In the genomic region with DNA sequence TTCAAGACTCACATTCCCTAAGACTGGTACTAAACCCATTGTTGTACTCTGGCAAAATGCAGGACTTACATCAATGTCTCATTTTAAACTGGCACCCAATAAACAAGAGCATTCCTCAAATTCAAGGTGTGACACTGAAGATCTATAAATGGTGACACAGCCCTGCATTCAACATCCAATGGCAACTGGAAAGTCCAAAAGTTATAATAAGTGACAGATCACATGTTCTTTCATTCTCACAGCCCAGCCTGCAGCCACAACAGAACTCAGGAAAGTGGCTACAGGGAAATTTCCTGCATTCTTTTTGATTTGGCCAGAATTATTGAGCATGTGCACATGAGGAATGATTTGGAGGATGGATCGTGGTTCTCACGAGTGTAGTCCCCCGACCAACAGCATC, we compare ENCODE assay signal across 28 cellular contexts.
"Had no signal": no experiment of that assay in that cellular context is flagged by ENCODE, and none has a peak within 500 bp of the region (broad histone marks: within the 10 kb centered on the region; RNA-seq: fewer than 3 reads in every experiment).

No MANE protein-coding gene starts in this region.

- H3K4me3 ChIP-seq: esophagus muscularis mucosa, gastrocnemius medialis had no signal

- H3K36me3 ChIP-seq: brain microvascular endothelial cell, gastrocnemius medialis had no signal

- H3K4me1 ChIP-seq: foreskin keratinocyte, gastrocnemius medialis had no signal

- H3K9me3 ChIP-seq: esophagus muscularis mucosa, gastrocnemius medialis had no signal

- ATAC-seq: activated CD4-positive, alpha-beta T cell treated with anti-CD3 and anti-CD28 coated beads for 36 hours; activated T-cell treated with anti-CD3 and anti-CD28 coated beads, Interleukin-2, amount 50 U/mL, for 72 hours; effector memory CD8-positive, alpha-beta T cell; foreskin keratinocyte; gastrocnemius medialis had no signal

- H3K27ac Mint-ChIP-seq: activated CD4-positive, alpha-beta memory T cell treated with anti-CD3 and anti-CD28 coated beads, Interleukin-2, amount 10 ng/mL, durations not matched to agents 7 days and 5 days; activated CD4-positive, alpha-beta T cell treated with anti-CD3 and anti-CD28 coated beads for 36 hours; activated CD4-positive, alpha-beta T cell treated with anti-CD3 and anti-CD28 coated beads, Interleukin-2, amount 10 ng/mL, durations not matched to agents 24 days and 14 days; activated naive CD8-positive, alpha-beta T cell; activated T-cell treated with anti-CD3 and anti-CD28 coated beads, Interleukin-2, amount 50 U/mL, for 24 hours; activated T-cell treated with anti-CD3 and anti-CD28 coated beads, Interleukin-2, amount 50 U/mL, for 72 hours; effector memory CD8-positive, alpha-beta T cell had no signal

- H3K27ac ChIP-seq: brain microvascular endothelial cell, esophagus muscularis mucosa, foreskin keratinocyte, gastrocnemius medialis had no signal

- H3K27me3 Mint-ChIP-seq: activated CD4-positive, alpha-beta memory T cell treated with anti-CD3 and anti-CD28 coated beads, Interleukin-2, amount 10 ng/mL, durations not matched to agents 7 days and 5 days; activated CD4-positive, alpha-beta T cell treated with anti-CD3 and anti-CD28 coated beads for 36 hours; activated CD4-positive, alpha-beta T cell treated with anti-CD3 and anti-CD28 coated beads, Interleukin-2, amount 10 ng/mL, durations not matched to agents 24 days and 14 days; activated naive CD8-positive, alpha-beta T cell; activated T-cell treated with anti-CD3 and anti-CD28 coated beads, Interleukin-2, amount 50 U/mL, for 24 hours; central memory CD8-positive, alpha-beta T cell; effector memory CD8-positive, alpha-beta T cell had no signal

- H3K9me3 Mint-ChIP-seq: activated CD4-positive, alpha-beta memory T cell treated with anti-CD3 and anti-CD28 coated beads, Interleukin-2, amount 10 ng/mL, durations not matched to agents 7 days and 5 days; activated CD4-positive, alpha-beta T cell treated with anti-CD3 and anti-CD28 coated beads, Interleukin-2, amount 10 ng/mL, durations not matched to agents 24 days and 14 days; activated T-cell treated with anti-CD3 and anti-CD28 coated beads, Interleukin-2, amount 50 U/mL, for 24 hours; activated T-cell treated with anti-CD3 and anti-CD28 coated beads, Interleukin-2, amount 50 U/mL, for 72 hours; central memory CD8-positive, alpha-beta T cell; effector memory CD8-positive, alpha-beta T cell had no signal

- H3K4me1 Mint-ChIP-seq: activated CD4-positive, alpha-beta memory T cell treated with anti-CD3 and anti-CD28 coated beads, Interleukin-2, amount 10 ng/mL, durations not matched to agents 7 days and 5 days; activated CD4-positive, alpha-beta T cell treated with anti-CD3 and anti-CD28 coated beads for 36 hours; activated CD4-positive, alpha-beta T cell treated with anti-CD3 and anti-CD28 coated beads, Interleukin-2, amount 10 ng/mL, durations not matched to agents 24 days and 14 days; central memory CD8-positive, alpha-beta T cell had no signal

- H3K4me3 Mint-ChIP-seq: activated CD4-positive, alpha-beta memory T cell treated with anti-CD3 and anti-CD28 coated beads, Interleukin-2, amount 10 ng/mL, durations not matched to agents 7 days and 5 days; activated CD4-positive, alpha-beta T cell treated with anti-CD3 and anti-CD28 coated beads for 36 hours; activated CD4-positive, alpha-beta T cell treated with anti-CD3 and anti-CD28 coated beads, Interleukin-2, amount 10 ng/mL, durations not matched to agents 24 days and 14 days; activated naive CD8-positive, alpha-beta T cell; activated T-cell treated with anti-CD3 and anti-CD28 coated beads, Interleukin-2, amount 50 U/mL, for 24 hours; activated T-cell treated with anti-CD3 and anti-CD28 coated beads, Interleukin-2, amount 50 U/mL, for 72 hours; central memory CD8-positive, alpha-beta T cell; effector memory CD8-positive, alpha-beta T cell had no signal

- DNase-seq: activated CD4-positive, alpha-beta memory T cell treated with anti-CD3 and anti-CD28 coated beads, Interleukin-2, amount 10 ng/mL, durations not matched to agents 7 days and 5 days; activated CD4-positive, alpha-beta T cell treated with anti-CD3 and anti-CD28 coated beads for 36 hours; activated CD4-positive, alpha-beta T cell treated with anti-CD3 and anti-CD28 coated beads, Interleukin-2, amount 10 ng/mL, durations not matched to agents 24 days and 14 days; activated CD4-positive, alpha-beta T cell treated with anti-CD3 and anti-CD28 coated beads, Interleukin-2, amount 50 U/mL, for 4 hours; activated CD4-positive, CD25-positive, alpha-beta regulatory T cell; activated CD4-positive, CD25-positive, alpha-beta regulatory T cell treated with anti-CD3 and anti-CD28 coated beads, Interleukin-2, amount 50 U/mL, for 72 hours; activated CD8-positive, alpha-beta memory T cell treated with anti-CD3 and anti-CD28 coated beads, Interleukin-2, amount 50 U/mL, for 48 hours; activated gamma-delta T cell treated with Interleukin-2 at 50 U/mL for 16 hours; activated naive CD4-positive, alpha-beta T cell treated with anti-CD3 and anti-CD28 coated beads, Interleukin-2, amount 50 U/mL, for 16 hours; activated naive CD4-positive, alpha-beta T cell treated with Interleukin-2 at 50 U/mL for 16 hours; activated T-cell treated with anti-CD3 and anti-CD28 coated beads for 4 hours; activated T-cell treated with anti-CD3 and anti-CD28 coated beads, Interleukin-2, amount 50 U/mL, for 24 hours; activated T-cell treated with anti-CD3 and anti-CD28 coated beads, Interleukin-2, amount 50 U/mL, for 72 hours; amniotic stem cell; anterior cingulate cortex; brain microvascular endothelial cell; cortex of kidney; dermis blood vessel endothelial cell; effector CD4-positive, alpha-beta T cell; effector memory CD8-positive, alpha-beta T cell; erythroblast; foreskin keratinocyte; gastrocnemius medialis; glutamatergic neuron; T-helper 2 cell had no signal

- H3K27me3 ChIP-seq: brain microvascular endothelial cell, esophagus muscularis mucosa, foreskin keratinocyte, gastrocnemius medialis had no signal
